8 cellular contexts compared by ENCODE assay signal in genomic region chr1:83998599-83999315, GRCh38. TPM values are rescaled to one million over a fixed set of nuclear protein-coding genes. Genes with fewer than 3 reads are reported as not detected.
A peak's percentile ranks its signal among the peaks of the same experiment; 100 is the strongest.
DNase-seq lines count a peak whose midpoint lies in the region; ATAC-seq and TF ChIP-seq lines count a peak whose summit lies in the region.

A gene with protein sequence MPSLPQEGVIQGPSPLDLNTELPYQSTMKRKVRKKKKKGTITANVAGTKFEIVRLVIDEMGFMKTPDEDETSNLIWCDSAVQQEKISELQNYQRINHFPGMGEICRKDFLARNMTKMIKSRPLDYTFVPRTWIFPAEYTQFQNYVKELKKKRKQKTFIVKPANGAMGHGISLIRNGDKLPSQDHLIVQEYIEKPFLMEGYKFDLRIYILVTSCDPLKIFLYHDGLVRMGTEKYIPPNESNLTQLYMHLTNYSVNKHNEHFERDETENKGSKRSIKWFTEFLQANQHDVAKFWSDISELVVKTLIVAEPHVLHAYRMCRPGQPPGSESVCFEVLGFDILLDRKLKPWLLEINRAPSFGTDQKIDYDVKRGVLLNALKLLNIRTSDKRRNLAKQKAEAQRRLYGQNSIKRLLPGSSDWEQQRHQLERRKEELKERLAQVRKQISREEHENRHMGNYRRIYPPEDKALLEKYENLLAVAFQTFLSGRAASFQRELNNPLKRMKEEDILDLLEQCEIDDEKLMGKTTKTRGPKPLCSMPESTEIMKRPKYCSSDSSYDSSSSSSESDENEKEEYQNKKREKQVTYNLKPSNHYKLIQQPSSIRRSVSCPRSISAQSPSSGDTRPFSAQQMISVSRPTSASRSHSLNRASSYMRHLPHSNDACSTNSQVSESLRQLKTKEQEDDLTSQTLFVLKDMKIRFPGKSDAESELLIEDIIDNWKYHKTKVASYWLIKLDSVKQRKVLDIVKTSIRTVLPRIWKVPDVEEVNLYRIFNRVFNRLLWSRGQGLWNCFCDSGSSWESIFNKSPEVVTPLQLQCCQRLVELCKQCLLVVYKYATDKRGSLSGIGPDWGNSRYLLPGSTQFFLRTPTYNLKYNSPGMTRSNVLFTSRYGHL (minus strand): TSS chr1:83999132. CDS start chr1:83952211, 46,921 bp downstream.

- peaks cover 13% of the 10 kb centered on the region for H3K4me1 Mint-ChIP-seq in activated naive CD8-positive, alpha-beta T cell treated with anti-CD3 and anti-CD28 coated beads, Interleukin-2, amount 10 ng/mL, durations not matched to agents 7 days and 5 days

- H3K4me3 ChIP-seq in LNCaP clone FGC (ENCODE audit: low read depth, low read length) = peak within 1 kb of the TSS; percentile 81
- H3K4me3 ChIP-seq in SK-N-MC = peak within 1 kb of the TSS; percentile 90

- POLR2A ChIA-PET in activated naive CD8-positive, alpha-beta T cell treated with anti-CD3 and anti-CD28 coated beads, Interleukin-2, amount 10 ng/mL, durations not matched to agents 7 days and 5 days (lab: Charles Lee) = interaction anchor here (1.1 kb wide), 2 partner anchors 507 to 575 kb away, joined by 3 to 4 read pairs; partner anchors contain the start of genes CTBS, GNG5 and SPATA1

- no peaks in the 10 kb centered on the region for H3K36me3 Mint-ChIP-seq in activated naive CD8-positive, alpha-beta T cell treated with anti-CD3 and anti-CD28 coated beads, Interleukin-2, amount 10 ng/mL, durations not matched to agents 7 days and 5 days

- DNase-seq in ELF-1 (ENCODE audit: low read depth, low spot score) (peak; percentile 90), H4 (ENCODE audit: low spot score) (peak; percentile 39), LNCaP clone FGC (ENCODE audit: low read depth) (no peak), SK-N-MC (ENCODE audit: low read depth, low spot score) (no peak), left cardiac atrium (peak; percentile 83), posterior vena cava (ENCODE audit: low spot score) (peak; percentile 92), ureter (ENCODE audit: low spot score) (peak; percentile 74)
- peak; percentile 84 for DNase-seq in activated naive CD8-positive, alpha-beta T cell treated with anti-CD3 and anti-CD28 coated beads, Interleukin-2, amount 10 ng/mL, durations not matched to agents 7 days and 5 days

- TF ChIP-seq CTCF in LNCaP clone FGC (IDR thresholded peaks at IDR 0.05; ENCODE audit: control insufficient read depth, extremely low read depth, insufficient read depth) = 0 out of 2 replicates have a peak, but pooled peaks have one; percentile 1

- H3K9ac ChIP-seq in SK-N-MC (ENCODE audit: insufficient read length) = peak within 1 kb of the TSS; percentile 92

- H3K9me3 Mint-ChIP-seq in activated naive CD8-positive, alpha-beta T cell treated with anti-CD3 and anti-CD28 coated beads, Interleukin-2, amount 10 ng/mL, durations not matched to agents 7 days and 5 days = no peaks in the 10 kb centered on the region

- H3K27ac ChIP-seq in SK-N-MC = peak within 1 kb of the TSS; percentile 52; the same call in 1 of the 2 replicates

- H3K4me3 Mint-ChIP-seq in activated naive CD8-positive, alpha-beta T cell treated with anti-CD3 and anti-CD28 coated beads, Interleukin-2, amount 10 ng/mL, durations not matched to agents 7 days and 5 days = peak within 1 kb of the TSS; percentile 89

- H3K27me3 Mint-ChIP-seq in activated naive CD8-positive, alpha-beta T cell treated with anti-CD3 and anti-CD28 coated beads, Interleukin-2, amount 10 ng/mL, durations not matched to agents 7 days and 5 days = peaks cover 57% of the 10 kb centered on the region

- peak; percentile 75 for ATAC-seq in activated naive CD8-positive, alpha-beta T cell treated with anti-CD3 and anti-CD28 coated beads, Interleukin-2, amount 10 ng/mL, durations not matched to agents 7 days and 5 days (ENCODE audit: low read depth)
- peak; percentile 95 to 96 for ATAC-seq in left cardiac atrium

- intact Hi-C loops in left cardiac atrium (cut with DNase I) (no loop called here), posterior vena cava (cut with DNase I) (loop anchor here in 1 of 2 donors (10.0 kb wide), 1 partner anchor 64 kb away; no protein-coding TSS in a partner anchor)

- no peaks in the 10 kb centered on the region for H3K9me3 ChIP-seq in SK-N-MC (ENCODE audit: low read depth, low read length)

- no peaks in the 10 kb centered on the region for H3K36me3 ChIP-seq in SK-N-MC (ENCODE audit: insufficient read depth, low read length)

- H3K27ac Mint-ChIP-seq in activated naive CD8-positive, alpha-beta T cell treated with anti-CD3 and anti-CD28 coated beads, Interleukin-2, amount 10 ng/mL, durations not matched to agents 7 days and 5 days = peak within 1 kb of the TSS; percentile 37

RNA-seq across cellular contexts. Expression of the gene that starts here (rescaled TPM):
- total RNA-seq in H4 (2014; rRNA removed; shearing (Covaris generic)) = 5.9 and 9.0 TPM in 2 replicates
- total RNA-seq in activated naive CD8-positive, alpha-beta T cell treated with anti-CD3 and anti-CD28 coated beads, Interleukin-2, amount 10 ng/mL, durations not matched to agents 7 days and 5 days = 1 to 10 TPM; 1.3 to 2.3 TPM
- total RNA-seq in left cardiac atrium (10 to 100 TPM; 13.7 to 19.1 TPM), posterior vena cava (10 to 100 TPM; 47.0 to 48.1 TPM), ureter (29.2 TPM)

Comparison
In these comparisons a context has a peak if more than half of its experiments do, and no peak if none do; other contexts are left out.
1. DNase-seq: peak in ELF-1 (single experiment), H4 (single experiment), activated naive CD8-positive, alpha-beta T cell treated with anti-CD3 and anti-CD28 coated beads, Interleukin-2, amount 10 ng/mL, durations not matched to agents 7 days and 5 days (single experiment), left cardiac atrium (single experiment), posterior vena cava (single experiment) and ureter (single experiment); none in LNCaP clone FGC (single experiment) and SK-N-MC (single experiment).